1 cellular context compared by ENCODE assay signal in the genomic region with DNA sequence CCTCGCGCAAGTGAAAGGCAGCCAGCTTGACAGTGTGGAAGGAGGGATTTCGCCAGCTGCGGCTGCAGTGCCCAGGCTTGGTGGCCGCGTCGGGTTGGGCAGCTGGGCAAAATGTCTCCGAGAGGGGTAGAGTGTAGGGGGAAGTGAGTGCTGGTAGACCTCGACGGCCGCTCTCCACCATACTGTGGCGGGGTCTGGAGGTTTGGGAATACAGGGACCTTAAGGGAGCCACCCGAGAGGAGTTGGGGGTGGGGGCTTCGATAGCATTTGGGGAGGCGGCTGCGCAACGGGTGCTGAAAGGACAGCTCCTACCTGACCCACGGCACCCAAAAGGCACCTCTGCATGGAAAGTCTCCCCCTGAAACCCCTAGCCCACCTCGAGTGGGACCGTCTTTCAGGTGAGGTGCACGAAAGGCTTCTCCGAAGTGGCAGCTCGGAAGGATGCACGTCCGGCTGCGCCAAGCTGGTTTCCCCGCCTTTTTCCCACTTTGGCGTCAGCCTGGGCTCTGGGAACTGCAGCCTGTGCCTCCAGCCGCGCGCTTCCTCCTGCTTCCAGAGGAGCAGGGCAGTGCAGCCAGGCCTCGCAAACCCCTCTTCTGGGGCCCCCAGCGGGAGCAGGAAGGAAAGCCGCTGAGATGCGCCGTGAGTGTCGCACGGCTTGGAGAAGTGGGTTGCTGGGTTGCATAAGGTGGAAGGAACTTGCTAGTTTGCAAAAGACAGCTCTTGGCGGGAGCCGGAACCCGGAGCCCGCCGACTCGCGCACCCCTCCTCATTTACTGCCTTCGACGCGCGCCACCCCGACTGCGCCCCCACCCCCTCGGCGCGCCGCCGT.
TF ChIP-seq lines count a peak whose summit lies in the region.

No MANE protein-coding gene starts in this region.

TF ChIP-seq in HepG2, 621 proteins besides CTCF, POLR2A, EP300 and RAD21 (continued from another document and continues in another):
- TF ChIP-seq PCBP2 (optimal IDR thresholded peaks at IDR 0.05; ENCODE audit: low read depth, low read length, poor library complexity, severe bottlenecking) = no peak
- TF ChIP-seq ZNF674 (CRISPR knock-in tag; IDR thresholded peaks at IDR 0.05; ENCODE audit: low read depth) = no peak
- no peak for TF ChIP-seq ZSCAN31 (CRISPR knock-in tag; IDR thresholded peaks at IDR 0.05; ENCODE audit: low read depth)
- TF ChIP-seq ZNF143 (CRISPR knock-in tag; IDR thresholded peaks at IDR 0.05) = no peak
- TF ChIP-seq MED8 (CRISPR knock-in tag; IDR thresholded peaks at IDR 0.05; ENCODE audit: insufficient replicate concordance) = no peak
- TF ChIP-seq ZNF552 (CRISPR knock-in tag; IDR thresholded peaks at IDR 0.05; ENCODE audit: borderline replicate concordance) = no peak
- TF ChIP-seq, protein P1, sequence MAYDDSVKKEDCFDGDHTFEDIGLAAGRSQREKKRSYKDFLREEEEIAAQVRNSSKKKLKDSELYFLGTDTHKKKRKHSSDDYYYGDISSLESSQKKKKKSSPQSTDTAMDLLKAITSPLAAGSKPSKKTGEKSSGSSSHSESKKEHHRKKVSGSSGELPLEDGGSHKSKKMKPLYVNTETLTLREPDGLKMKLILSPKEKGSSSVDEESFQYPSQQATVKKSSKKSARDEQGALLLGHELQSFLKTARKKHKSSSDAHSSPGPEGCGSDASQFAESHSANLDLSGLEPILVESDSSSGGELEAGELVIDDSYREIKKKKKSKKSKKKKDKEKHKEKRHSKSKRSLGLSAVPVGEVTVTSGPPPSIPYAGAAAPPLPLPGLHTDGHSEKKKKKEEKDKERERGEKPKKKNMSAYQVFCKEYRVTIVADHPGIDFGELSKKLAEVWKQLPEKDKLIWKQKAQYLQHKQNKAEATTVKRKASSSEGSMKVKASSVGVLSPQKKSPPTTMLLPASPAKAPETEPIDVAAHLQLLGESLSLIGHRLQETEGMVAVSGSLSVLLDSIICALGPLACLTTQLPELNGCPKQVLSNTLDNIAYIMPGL (CRISPR knock-in tag; IDR thresholded peaks at IDR 0.05; ENCODE audit: borderline replicate concordance in 1 of 2, low read depth in 1 of 2) = no peak
- no peak for TF ChIP-seq ATF7 (IDR thresholded peaks at IDR 0.05)
- TF ChIP-seq ATF7 (CRISPR knock-in tag; IDR thresholded peaks at IDR 0.05) = no peak
- TF ChIP-seq, protein P2, sequence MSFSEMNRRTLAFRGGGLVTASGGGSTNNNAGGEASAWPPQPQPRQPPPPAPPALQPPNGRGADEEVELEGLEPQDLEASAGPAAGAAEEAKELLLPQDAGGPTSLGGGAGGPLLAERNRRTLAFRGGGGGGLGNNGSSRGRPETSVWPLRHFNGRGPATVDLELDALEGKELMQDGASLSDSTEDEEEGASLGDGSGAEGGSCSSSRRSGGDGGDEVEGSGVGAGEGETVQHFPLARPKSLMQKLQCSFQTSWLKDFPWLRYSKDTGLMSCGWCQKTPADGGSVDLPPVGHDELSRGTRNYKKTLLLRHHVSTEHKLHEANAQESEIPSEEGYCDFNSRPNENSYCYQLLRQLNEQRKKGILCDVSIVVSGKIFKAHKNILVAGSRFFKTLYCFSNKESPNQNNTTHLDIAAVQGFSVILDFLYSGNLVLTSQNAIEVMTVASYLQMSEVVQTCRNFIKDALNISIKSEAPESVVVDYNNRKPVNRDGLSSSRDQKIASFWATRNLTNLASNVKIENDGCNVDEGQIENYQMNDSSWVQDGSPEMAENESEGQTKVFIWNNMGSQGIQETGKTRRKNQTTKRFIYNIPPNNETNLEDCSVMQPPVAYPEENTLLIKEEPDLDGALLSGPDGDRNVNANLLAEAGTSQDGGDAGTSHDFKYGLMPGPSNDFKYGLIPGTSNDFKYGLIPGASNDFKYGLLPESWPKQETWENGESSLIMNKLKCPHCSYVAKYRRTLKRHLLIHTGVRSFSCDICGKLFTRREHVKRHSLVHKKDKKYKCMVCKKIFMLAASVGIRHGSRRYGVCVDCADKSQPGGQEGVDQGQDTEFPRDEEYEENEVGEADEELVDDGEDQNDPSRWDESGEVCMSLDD (CRISPR knock-in tag; IDR thresholded peaks at IDR 0.05; ENCODE audit: borderline replicate concordance) = no peak
- TF ChIP-seq ZNF558 (CRISPR knock-in tag; IDR thresholded peaks at IDR 0.05; ENCODE audit: borderline replicate concordance) = 0 out of 2 replicates have a peak, but pooled peaks have one; percentile 31
- no peak for TF ChIP-seq ZNF660 (CRISPR knock-in tag; IDR thresholded peaks at IDR 0.05; ENCODE audit: borderline replicate concordance, low read depth)
- no peak for TF ChIP-seq HNRNPLL (IDR thresholded peaks at IDR 0.05; ENCODE audit: low read depth, low read length, poor library complexity, severe bottlenecking)
- TF ChIP-seq ZFP36 (IDR thresholded peaks at IDR 0.05; ENCODE audit: borderline replicate concordance, low read depth, low read length, partially characterized antibody) = no peak
- no peak for TF ChIP-seq ZFP37 (CRISPR knock-in tag; IDR thresholded peaks at IDR 0.05; ENCODE audit: borderline replicate concordance)
- no peak for TF ChIP-seq ZNF253 (CRISPR knock-in tag; IDR thresholded peaks at IDR 0.05; ENCODE audit: borderline replicate concordance)
- no peak for TF ChIP-seq ZZZ3 (CRISPR knock-in tag; IDR thresholded peaks at IDR 0.05; ENCODE audit: borderline replicate concordance)
- TF ChIP-seq ZNF619 (CRISPR knock-in tag; IDR thresholded peaks at IDR 0.05) = no peak
- TF ChIP-seq PLRG1 (conservative IDR thresholded peaks at IDR 0.05) = no peak
- no peak for TF ChIP-seq TBX3 (IDR thresholded peaks at IDR 0.05; ENCODE audit: borderline replicate concordance)
- TF ChIP-seq DNMT1 (CRISPR knock-in tag; IDR thresholded peaks at IDR 0.05) = no peak; the same call in 1 of the 2 replicates
- no peak for TF ChIP-seq HOXA9 (CRISPR knock-in tag; IDR thresholded peaks at IDR 0.05; ENCODE audit: borderline replicate concordance)
- 0 out of 2 replicates have a peak, but pooled peaks have one; percentile 48 for TF ChIP-seq ZNF256 (CRISPR knock-in tag; conservative IDR thresholded peaks at IDR 0.05)
- 0 out of 2 replicates have a peak, but pooled peaks have one; percentile 59 for TF ChIP-seq FLYWCH1 (CRISPR knock-in tag; IDR thresholded peaks at IDR 0.05)
- TF ChIP-seq MAF1 (CRISPR knock-in tag; IDR thresholded peaks at IDR 0.05; ENCODE audit: borderline replicate concordance) = no peak
- no peak for TF ChIP-seq ELF4 (CRISPR knock-in tag; IDR thresholded peaks at IDR 0.05; ENCODE audit: borderline replicate concordance)
- TF ChIP-seq ZFP36L2 (CRISPR knock-in tag; IDR thresholded peaks at IDR 0.05) = no peak
- TF ChIP-seq HNF4A (CRISPR knock-in tag; IDR thresholded peaks at IDR 0.05) = no peak
- no peak for TF ChIP-seq NCOR1 (IDR thresholded peaks at IDR 0.05; ENCODE audit: borderline replicate concordance, low read length)
- no peak for TF ChIP-seq JUN (CRISPR knock-in tag; IDR thresholded peaks at IDR 0.05)
- TF ChIP-seq MIER2 (CRISPR knock-in tag; IDR thresholded peaks at IDR 0.05) = peak; percentile 68; the same call in 1 of the 2 replicates
- no peak for TF ChIP-seq FOXO1 (CRISPR knock-in tag; IDR thresholded peaks at IDR 0.05)
- no peak for TF ChIP-seq RFX3 (CRISPR knock-in tag; IDR thresholded peaks at IDR 0.05)
- TF ChIP-seq KDM5B (CRISPR knock-in tag; IDR thresholded peaks at IDR 0.05; ENCODE audit: borderline replicate concordance) = no peak
- TF ChIP-seq ZNF883 (CRISPR knock-in tag; IDR thresholded peaks at IDR 0.05; ENCODE audit: not compliant biosample characterization) = peak; percentile 16
- TF ChIP-seq ATRX (CRISPR knock-in tag; IDR thresholded peaks at IDR 0.05; ENCODE audit: borderline replicate concordance) = no peak
- TF ChIP-seq ZNF235 (CRISPR knock-in tag; IDR thresholded peaks at IDR 0.05; ENCODE audit: borderline replicate concordance) = no peak
- TF ChIP-seq, protein P3, sequence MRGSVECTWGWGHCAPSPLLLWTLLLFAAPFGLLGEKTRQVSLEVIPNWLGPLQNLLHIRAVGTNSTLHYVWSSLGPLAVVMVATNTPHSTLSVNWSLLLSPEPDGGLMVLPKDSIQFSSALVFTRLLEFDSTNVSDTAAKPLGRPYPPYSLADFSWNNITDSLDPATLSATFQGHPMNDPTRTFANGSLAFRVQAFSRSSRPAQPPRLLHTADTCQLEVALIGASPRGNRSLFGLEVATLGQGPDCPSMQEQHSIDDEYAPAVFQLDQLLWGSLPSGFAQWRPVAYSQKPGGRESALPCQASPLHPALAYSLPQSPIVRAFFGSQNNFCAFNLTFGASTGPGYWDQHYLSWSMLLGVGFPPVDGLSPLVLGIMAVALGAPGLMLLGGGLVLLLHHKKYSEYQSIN (CRISPR knock-in tag; IDR thresholded peaks at IDR 0.05; ENCODE audit: borderline replicate concordance) = no peak
- TF ChIP-seq, protein P4, sequence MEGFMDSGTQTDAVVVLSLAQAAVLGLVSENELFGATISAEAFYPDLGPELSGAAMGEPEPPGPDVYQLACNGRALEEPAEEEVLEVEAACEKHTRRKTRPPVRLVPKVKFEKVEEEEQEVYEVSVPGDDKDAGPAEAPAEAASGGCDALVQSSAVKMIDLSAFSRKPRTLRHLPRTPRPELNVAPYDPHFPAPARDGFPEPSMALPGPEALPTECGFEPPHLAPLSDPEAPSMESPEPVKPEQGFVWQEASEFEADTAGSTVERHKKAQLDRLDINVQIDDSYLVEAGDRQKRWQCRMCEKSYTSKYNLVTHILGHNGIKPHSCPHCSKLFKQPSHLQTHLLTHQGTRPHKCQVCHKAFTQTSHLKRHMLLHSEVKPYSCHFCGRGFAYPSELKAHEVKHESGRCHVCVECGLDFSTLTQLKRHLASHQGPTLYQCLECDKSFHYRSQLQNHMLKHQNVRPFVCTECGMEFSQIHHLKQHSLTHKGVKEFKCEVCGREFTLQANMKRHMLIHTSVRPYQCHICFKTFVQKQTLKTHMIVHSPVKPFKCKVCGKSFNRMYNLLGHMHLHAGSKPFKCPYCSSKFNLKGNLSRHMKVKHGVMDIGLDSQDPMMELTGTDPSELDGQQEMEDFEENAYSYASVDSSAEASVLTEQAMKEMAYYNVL (CRISPR knock-in tag; IDR thresholded peaks at IDR 0.05; ENCODE audit: borderline replicate concordance) = no peak
- TF ChIP-seq ZNF781 (CRISPR knock-in tag; IDR thresholded peaks at IDR 0.05; ENCODE audit: borderline replicate concordance, not compliant biosample characterization) = no peak
- no peak for TF ChIP-seq XRCC5 (optimal IDR thresholded peaks at IDR 0.05; ENCODE audit: low read length)
- TF ChIP-seq, protein P5, sequence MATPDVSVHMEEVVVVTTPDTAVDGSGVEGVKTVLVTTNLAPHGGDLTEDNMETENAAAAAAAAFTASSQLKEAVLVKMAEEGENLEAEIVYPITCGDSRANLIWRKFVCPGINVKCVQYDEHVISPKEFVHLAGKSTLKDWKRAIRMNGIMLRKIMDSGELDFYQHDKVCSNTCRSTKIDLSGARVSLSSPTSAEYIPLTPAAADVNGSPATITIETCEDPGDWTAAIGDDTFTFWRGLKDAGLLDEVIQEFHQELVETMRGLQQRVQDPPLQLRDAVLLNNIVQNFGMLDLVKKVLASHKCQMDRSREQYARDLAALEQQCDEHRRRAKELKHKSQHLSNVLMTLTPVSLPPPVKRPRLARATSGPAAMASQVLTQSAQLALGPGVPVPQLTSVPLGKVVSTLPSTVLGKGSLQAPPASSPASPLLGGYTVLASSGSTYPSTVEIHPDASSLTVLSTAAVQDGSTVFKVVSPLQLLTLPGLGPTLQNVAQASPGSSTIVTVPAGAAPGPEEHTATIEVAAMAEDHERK (CRISPR knock-in tag; IDR thresholded peaks at IDR 0.05; ENCODE audit: low read depth) = no peak
- TF ChIP-seq, protein P6, sequence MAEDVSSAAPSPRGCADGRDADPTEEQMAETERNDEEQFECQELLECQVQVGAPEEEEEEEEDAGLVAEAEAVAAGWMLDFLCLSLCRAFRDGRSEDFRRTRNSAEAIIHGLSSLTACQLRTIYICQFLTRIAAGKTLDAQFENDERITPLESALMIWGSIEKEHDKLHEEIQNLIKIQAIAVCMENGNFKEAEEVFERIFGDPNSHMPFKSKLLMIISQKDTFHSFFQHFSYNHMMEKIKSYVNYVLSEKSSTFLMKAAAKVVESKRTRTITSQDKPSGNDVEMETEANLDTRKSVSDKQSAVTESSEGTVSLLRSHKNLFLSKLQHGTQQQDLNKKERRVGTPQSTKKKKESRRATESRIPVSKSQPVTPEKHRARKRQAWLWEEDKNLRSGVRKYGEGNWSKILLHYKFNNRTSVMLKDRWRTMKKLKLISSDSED (CRISPR knock-in tag; IDR thresholded peaks at IDR 0.05) = no peak
- TF ChIP-seq, protein P7, sequence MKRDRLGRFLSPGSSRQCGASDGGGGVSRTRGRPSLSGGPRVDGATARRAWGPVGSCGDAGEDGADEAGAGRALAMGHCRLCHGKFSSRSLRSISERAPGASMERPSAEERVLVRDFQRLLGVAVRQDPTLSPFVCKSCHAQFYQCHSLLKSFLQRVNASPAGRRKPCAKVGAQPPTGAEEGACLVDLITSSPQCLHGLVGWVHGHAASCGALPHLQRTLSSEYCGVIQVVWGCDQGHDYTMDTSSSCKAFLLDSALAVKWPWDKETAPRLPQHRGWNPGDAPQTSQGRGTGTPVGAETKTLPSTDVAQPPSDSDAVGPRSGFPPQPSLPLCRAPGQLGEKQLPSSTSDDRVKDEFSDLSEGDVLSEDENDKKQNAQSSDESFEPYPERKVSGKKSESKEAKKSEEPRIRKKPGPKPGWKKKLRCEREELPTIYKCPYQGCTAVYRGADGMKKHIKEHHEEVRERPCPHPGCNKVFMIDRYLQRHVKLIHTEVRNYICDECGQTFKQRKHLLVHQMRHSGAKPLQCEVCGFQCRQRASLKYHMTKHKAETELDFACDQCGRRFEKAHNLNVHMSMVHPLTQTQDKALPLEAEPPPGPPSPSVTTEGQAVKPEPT (CRISPR knock-in tag; IDR thresholded peaks at IDR 0.05; ENCODE audit: low read depth) = no peak
- TF ChIP-seq, protein P8, sequence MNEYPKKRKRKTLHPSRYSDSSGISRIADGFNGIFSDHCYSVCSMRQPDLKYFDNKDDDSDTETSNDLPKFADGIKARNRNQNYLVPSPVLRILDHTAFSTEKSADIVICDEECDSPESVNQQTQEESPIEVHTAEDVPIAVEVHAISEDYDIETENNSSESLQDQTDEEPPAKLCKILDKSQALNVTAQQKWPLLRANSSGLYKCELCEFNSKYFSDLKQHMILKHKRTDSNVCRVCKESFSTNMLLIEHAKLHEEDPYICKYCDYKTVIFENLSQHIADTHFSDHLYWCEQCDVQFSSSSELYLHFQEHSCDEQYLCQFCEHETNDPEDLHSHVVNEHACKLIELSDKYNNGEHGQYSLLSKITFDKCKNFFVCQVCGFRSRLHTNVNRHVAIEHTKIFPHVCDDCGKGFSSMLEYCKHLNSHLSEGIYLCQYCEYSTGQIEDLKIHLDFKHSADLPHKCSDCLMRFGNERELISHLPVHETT (CRISPR knock-in tag; conservative IDR thresholded peaks at IDR 0.05) = no peak
- no peak for TF ChIP-seq NFYC (CRISPR knock-in tag; IDR thresholded peaks at IDR 0.05)
- no peak for TF ChIP-seq ZNF354B (CRISPR knock-in tag; IDR thresholded peaks at IDR 0.05)
- TF ChIP-seq PAF1 (CRISPR knock-in tag; IDR thresholded peaks at IDR 0.05) = no peak
- TF ChIP-seq ARID2 (CRISPR knock-in tag; IDR thresholded peaks at IDR 0.05; ENCODE audit: borderline replicate concordance) = no peak
- no peak for TF ChIP-seq KDM1A (CRISPR knock-in tag; IDR thresholded peaks at IDR 0.05)
- no peak for TF ChIP-seq MAZ (IDR thresholded peaks at IDR 0.05; ENCODE audit: borderline replicate concordance, low read depth, low read length)
- TF ChIP-seq MAZ (CRISPR knock-in tag; IDR thresholded peaks at IDR 0.05; ENCODE audit: low read depth) = peak; percentile 26; the same call in 1 of the 2 replicates
- no peak for TF ChIP-seq ZNF572 (CRISPR knock-in tag; IDR thresholded peaks at IDR 0.05)
- TF ChIP-seq, protein P9, sequence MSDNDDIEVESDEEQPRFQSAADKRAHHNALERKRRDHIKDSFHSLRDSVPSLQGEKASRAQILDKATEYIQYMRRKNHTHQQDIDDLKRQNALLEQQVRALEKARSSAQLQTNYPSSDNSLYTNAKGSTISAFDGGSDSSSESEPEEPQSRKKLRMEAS (IDR thresholded peaks at IDR 0.05) = peak; percentile 40
